Comparison of ENCODE assay signal across 8 cellular contexts in the genomic region with DNA sequence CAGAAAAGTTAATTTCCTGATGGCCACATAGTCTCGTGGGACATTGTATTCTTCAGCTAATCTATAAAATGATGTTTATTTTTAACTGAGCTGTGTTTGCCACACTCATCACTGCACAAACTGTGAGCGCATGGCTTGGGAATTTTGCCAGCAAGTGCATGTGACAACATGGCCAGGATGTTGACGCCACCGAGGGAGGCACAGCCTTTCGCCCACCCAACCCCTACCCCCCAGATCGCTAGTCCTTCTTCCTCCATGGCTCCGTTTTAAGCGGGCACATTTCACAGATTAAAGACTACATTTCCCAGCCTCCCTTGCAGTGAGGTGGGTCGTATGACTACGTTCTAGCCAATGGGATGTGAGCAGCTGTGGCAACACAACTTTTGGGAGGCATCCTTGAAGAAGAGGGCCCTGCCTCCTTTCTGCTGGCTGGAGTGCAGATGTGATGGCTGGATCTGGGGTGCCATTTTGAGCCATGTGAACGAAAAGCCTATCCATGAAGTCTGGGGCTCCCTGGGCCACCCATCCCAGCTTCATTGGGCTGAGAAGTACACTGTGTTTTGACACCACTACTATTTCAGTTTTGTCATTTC. TPM values are rescaled to one million over a fixed set of nuclear protein-coding genes. Genes with fewer than 3 reads are reported as not detected.
A peak's percentile ranks its signal among the peaks of the same experiment; 100 is the strongest.
DNase-seq lines count a peak whose midpoint lies in the region; ATAC-seq, FAIRE-seq and TF ChIP-seq lines count a peak whose summit lies in the region.

No MANE protein-coding gene starts in this region.

- H3K4me1 ChIP-seq in endodermal cell (ENCODE audit: control insufficient read depth, insufficient read depth, low read length), result peaks cover under 1% of the 10 kb centered on the region
- H3K4me1 ChIP-seq in pancreas, result peaks cover 16 to 32% (median 22%) of the 10 kb centered on the region in 3 donors

- peaks cover 5% of the 10 kb centered on the region for H3K9me3 Mint-ChIP-seq in endodermal cell

- no peaks in the 10 kb centered on the region for H3K36me3 Mint-ChIP-seq in endodermal cell (ENCODE audit: low read depth)

- no peak overlapping the region for H3K27ac Mint-ChIP-seq in endodermal cell

- no peak overlapping the region for H3K9ac ChIP-seq in endodermal cell (ENCODE audit: extremely low read depth, low read length, poor library complexity, severe bottlenecking)

- H3K27me3 ChIP-seq in endodermal cell (ENCODE audit: control insufficient read depth, insufficient read depth, low read length, poor library complexity, severe bottlenecking), result peaks cover 40% of the 10 kb centered on the region
- no peaks in the 10 kb centered on the region for H3K27me3 ChIP-seq in pancreas

- ATAC-seq in pancreas, result peak; percentile 57 to 73 (median 70)
- ATAC-seq in HG03139 (IDR thresholded peaks at IDR 0.05; ENCODE audit: unreplicated experiment), result no peak
- ATAC-seq in GM18502 (IDR thresholded peaks at IDR 0.05; ENCODE audit: poor library complexity, unreplicated experiment), result no peak

- TF ChIP-seq CTCF in 22Rv1 (IDR thresholded peaks at IDR 0.05) (no peak), GM12865 (IDR thresholded peaks at IDR 0.05; ENCODE audit: insufficient read depth, low read depth, low read length, missing control alignments) (no peak), endodermal cell (conservative IDR thresholded peaks at IDR 0.05) (no peak), pancreas (IDR thresholded peaks at IDR 0.05) (no peak)

- WGBS in endodermal cell (ENCODE audit: insufficient coverage in 1 of 2, insufficient read length in 1 of 2), 2 experiments, result 77 to 81% methylated on average over 9 to 11 of the region's 11 CpGs
- 10 to 16% methylated on average over 11 of the region's 11 CpGs for WGBS in pancreas, 2 donors

- H3K9me3 ChIP-seq in endodermal cell (ENCODE audit: control insufficient read depth, low read length) (no peaks in the 10 kb centered on the region), pancreas (no peaks in the 10 kb centered on the region)

- intact Hi-C loops in pancreas (cut with DNase I), result loop anchor here in 1 of 3 donors (10.0 kb wide), 1 partner anchor 231 kb away; no protein-coding TSS in a partner anchor

- no peak for FAIRE-seq in pancreas (lab: Jason Lieb, UNC)

- peaks cover 53% of the 10 kb centered on the region for H3K27me3 Mint-ChIP-seq in endodermal cell (ENCODE audit: insufficient read depth)

- peak overlapping the region; percentile 35 for H3K4me3 Mint-ChIP-seq in endodermal cell

- H3K4me3 ChIP-seq in GM12865 (ENCODE audit: low read depth, low read length), result no peak overlapping the region
- no peak overlapping the region for H3K4me3 ChIP-seq in endodermal cell (ENCODE audit: low read length)
- peak overlapping the region in 2 of 4 donors; percentile 10 to 22 for H3K4me3 ChIP-seq in pancreas

- H3K36me3 ChIP-seq in endodermal cell (ENCODE audit: control insufficient read depth, insufficient read depth, low read length) (no peaks in the 10 kb centered on the region), pancreas (no peaks in the 10 kb centered on the region)

- DNase-seq in GM12865 (ENCODE audit: low read depth) (peak; percentile 60), RPMI8226 (peak; percentile 75), endodermal cell (peak; percentile 73), pancreas (peak; percentile 75 to 91 (median 86)), hypothalamus (lab: John Stamatoyannopoulos, UW) (no peak)

- H3K4me1 Mint-ChIP-seq in endodermal cell, result peaks cover 13% of the 10 kb centered on the region

- H3K27ac ChIP-seq in 22Rv1 (peak overlapping the region; percentile 59), endodermal cell (ENCODE audit: low read depth, low read length) (no peak overlapping the region), pancreas (peak overlapping the region; percentile 82 to 93 (median 88))

RNA-seq across cellular contexts. Expression of a gene that starts 7.9 kb away (rescaled TPM):
- total RNA-seq in endodermal cell, result 10 to 100 TPM; 12.1 to 12.9 TPM
- 59.0 TPM for polyA plus RNA-seq in endodermal cell (2013, experiment 1 of 2)
- 52.6 TPM for polyA plus RNA-seq in endodermal cell (2013, experiment 2 of 2)
- total RNA-seq in pancreas, result 10 to 100 TPM in 4 of 6 donors, 1 to 10 TPM in 2; 7.5 to 23.4 (median 13.6) TPM
- polyA plus RNA-seq in pancreas, result 1 to 10 TPM; 1.3 to 2.7 TPM

RNA-seq across cellular contexts. Expression of a gene that starts 16.7 kb away (rescaled TPM):
- total RNA-seq in endodermal cell (10 to 100 TPM; 14.2 to 18.9 TPM), pancreas (1 to 10 TPM; 2.5 to 6.8 (median 4.3) TPM)
- 4.6 TPM for polyA plus RNA-seq in endodermal cell (2013, experiment 1 of 2)
- 5.1 TPM for polyA plus RNA-seq in endodermal cell (2013, experiment 2 of 2)
- polyA plus RNA-seq in pancreas, result 1 to 10 TPM; 1.4 to 3.0 TPM

RNA-seq across cellular contexts. Expression of a gene that starts 39.1 kb away (rescaled TPM):
- total RNA-seq in endodermal cell (10 to 100 TPM; 73.3 to 86.6 TPM), pancreas (10 to 100 TPM; 22.3 to 34.0 (median 29.0) TPM)
- polyA plus RNA-seq in endodermal cell (2013, experiment 1 of 2), result 56.8 TPM
- polyA plus RNA-seq in endodermal cell (2013, experiment 2 of 2), result 55.1 TPM
- polyA plus RNA-seq in pancreas, result 10 to 100 TPM; 28.7 to 34.2 TPM

RNA-seq across cellular contexts. Expression of a gene that starts 43.1 kb away (rescaled TPM):
- total RNA-seq in endodermal cell (not detected), pancreas (not detected)
- polyA plus RNA-seq in endodermal cell (2013, experiment 1 of 2), result not detected
- polyA plus RNA-seq in endodermal cell (2013, experiment 2 of 2), result not detected
- polyA plus RNA-seq in pancreas, result under 1 TPM in 1 of 2 donors, not detected in 1; 0.23 TPM

RNA-seq across cellular contexts. Expression of a gene that starts 53.1 kb away (rescaled TPM):
- total RNA-seq in endodermal cell (100 to 1,000 TPM; 328 to 415 TPM), pancreas (10 to 100 TPM; 40.9 to 87.6 (median 64.7) TPM)
- polyA plus RNA-seq in endodermal cell (2013, experiment 1 of 2), result 395 TPM
- 425 TPM for polyA plus RNA-seq in endodermal cell (2013, experiment 2 of 2)
- polyA plus RNA-seq in pancreas, result 100 to 1,000 TPM in 1 of 2 donors, 10 to 100 TPM in 1; 96.2 to 143 TPM

Comparison
In these comparisons a context has a peak if more than half of its experiments do, and no peak if none do; other contexts are left out.
1. DNase-seq: peak in GM12865 (single experiment), RPMI8226 (single experiment), endodermal cell (single experiment) and pancreas (6 of 6); none in hypothalamus (0 of 51).
2. ATAC-seq: peak in pancreas (4 of 4); none in HG03139 (single experiment) and GM18502 (single experiment).